Comparison of ENCODE assay signal across 28 cellular contexts in the genomic region with DNA sequence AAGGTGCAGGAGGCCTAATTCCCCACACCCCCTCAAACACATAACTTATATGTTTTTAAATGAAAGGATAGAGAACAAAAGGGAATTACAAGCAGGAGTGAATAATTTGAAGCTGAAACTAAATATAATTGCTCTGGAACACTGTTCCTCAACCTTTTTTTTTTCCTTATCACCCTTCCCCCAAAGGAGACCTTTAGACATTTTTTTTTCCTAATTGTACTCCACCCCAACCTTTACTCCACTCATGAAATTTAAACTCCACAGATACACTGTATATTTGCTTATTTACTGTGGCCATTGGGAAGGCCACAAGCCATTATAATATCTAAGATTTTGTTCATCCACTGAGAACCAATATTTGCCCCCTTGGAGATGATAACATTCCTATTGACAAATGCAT.
"Had no signal": no experiment of that assay in that cellular context is flagged by ENCODE, and none has a peak within 500 bp of the region (broad histone marks: within the 10 kb centered on the region; RNA-seq: fewer than 3 reads in every experiment).

No MANE protein-coding gene starts in this region.

- H3K79me2 ChIP-seq: hepatocyte had no signal

- H3K27me3 ChIP-seq: ascending aorta, esophagus muscularis mucosa, hepatocyte, sigmoid colon, upper lobe of right lung had no signal

- H3K9me3 ChIP-seq: ascending aorta, esophagus muscularis mucosa, sigmoid colon, upper lobe of right lung had no signal

- H2AFZ ChIP-seq: hepatocyte had no signal

- H3K36me3 Mint-ChIP-seq: activated naive CD4-positive, alpha-beta T cell treated with anti-CD3 and anti-CD28 coated beads, Interleukin-2, amount 50 U/mL, for 72 hours; immature natural killer cell; T-cell had no signal

- H3K27ac Mint-ChIP-seq: activated CD4-positive, alpha-beta memory T cell treated with anti-CD3 and anti-CD28 coated beads, Interleukin-2, amount 10 ng/mL, durations not matched to agents 7 days and 5 days; activated CD4-positive, alpha-beta T cell treated with anti-CD3 and anti-CD28 coated beads, Interleukin-2, amount 10 ng/mL, durations not matched to agents 24 days and 14 days; activated CD8-positive, alpha-beta memory T cell treated with anti-CD3 and anti-CD28 coated beads, Interleukin-2, amount 10 ng/mL, durations not matched to agents 7 days and 5 days; activated naive CD4-positive, alpha-beta T cell treated with anti-CD3 and anti-CD28 coated beads, Interleukin-2, amount 50 U/mL, for 72 hours; activated T-helper 17 cell treated with anti-CD3 and anti-CD28 coated beads, Interleukin-2, amount 50 U/mL, for 72 hours; effector memory CD8-positive, alpha-beta T cell; immature natural killer cell; nephron progenitor cell; T-cell; T-helper 2 cell treated with Interferon-gamma antibody and Interleukin-4, amounts not matched to agents 5 μg/mL and 100 μg/mL, for 36 hours had no signal

- H3K27ac ChIP-seq: ascending aorta, esophagus muscularis mucosa, hepatocyte, sigmoid colon, upper lobe of right lung, VCaP had no signal

- H3K4me2 ChIP-seq: hepatocyte had no signal

- H3K9me3 Mint-ChIP-seq: activated CD4-positive, alpha-beta memory T cell treated with anti-CD3 and anti-CD28 coated beads, Interleukin-2, amount 10 ng/mL, durations not matched to agents 7 days and 5 days; activated T-helper 17 cell treated with anti-CD3 and anti-CD28 coated beads, Interleukin-2, amount 50 U/mL, for 72 hours; effector memory CD8-positive, alpha-beta T cell; immature natural killer cell; nephron progenitor cell; T-cell; T-helper 2 cell treated with Interferon-gamma antibody and Interleukin-4, amounts not matched to agents 5 μg/mL and 100 μg/mL, for 36 hours had no signal

- DNase-seq: activated CD4-positive, alpha-beta memory T cell treated with anti-CD3 and anti-CD28 coated beads, Interleukin-2, amount 10 ng/mL, durations not matched to agents 7 days and 5 days; activated CD4-positive, alpha-beta T cell treated with anti-CD3 and anti-CD28 coated beads, Interleukin-2, amount 10 ng/mL, durations not matched to agents 24 days and 14 days; activated CD8-positive, alpha-beta memory T cell treated with anti-CD3 and anti-CD28 coated beads, Interleukin-2, amount 10 ng/mL, durations not matched to agents 7 days and 5 days; activated T-cell treated with anti-CD3 and anti-CD28 coated beads for 4 hours; central memory CD4-positive, alpha-beta T cell; effector memory CD8-positive, alpha-beta T cell; glutamatergic neuron; immature natural killer cell; kidney glomerular epithelial cell; left ventricle myocardium superior; mesenchymal stem cell; nephron progenitor cell; occipital lobe; retina; sigmoid colon; stimulated activated CD4-positive, alpha-beta T cell treated with anti-CD3 and anti-CD28 coated beads, Interleukin-2, amount 100 ng/mL, for 48 hours; stimulated activated CD8-positive, alpha-beta memory T cell treated with anti-CD3 and anti-CD28 coated beads, Interleukin-4, amount 100 ng/mL, for 48 hours; stimulated activated naive CD8-positive, alpha-beta T cell treated with anti-CD3 and anti-CD28 coated beads, Interleukin-15, Interleukin-2, amounts not matched to agents 100 U/mL and 50 U/mL, for 24 hours; T-cell; upper lobe of right lung had no signal

- H3K4me3 Mint-ChIP-seq: activated CD4-positive, alpha-beta memory T cell treated with anti-CD3 and anti-CD28 coated beads, Interleukin-2, amount 10 ng/mL, durations not matched to agents 7 days and 5 days; activated CD4-positive, alpha-beta T cell treated with anti-CD3 and anti-CD28 coated beads, Interleukin-2, amount 10 ng/mL, durations not matched to agents 24 days and 14 days; activated CD8-positive, alpha-beta memory T cell treated with anti-CD3 and anti-CD28 coated beads, Interleukin-2, amount 10 ng/mL, durations not matched to agents 7 days and 5 days; activated T-helper 17 cell treated with anti-CD3 and anti-CD28 coated beads, Interleukin-2, amount 50 U/mL, for 72 hours; effector memory CD8-positive, alpha-beta T cell; immature natural killer cell; nephron progenitor cell; T-cell; T-helper 2 cell treated with Interferon-gamma antibody and Interleukin-4, amounts not matched to agents 5 μg/mL and 100 μg/mL, for 36 hours had no signal

- H3K4me3 ChIP-seq: ascending aorta, esophagus muscularis mucosa, hepatocyte, sigmoid colon, upper lobe of right lung had no signal

- H3K4me1 ChIP-seq: ascending aorta, sigmoid colon had no signal

- ATAC-seq: activated CD4-positive, CD25-positive, alpha-beta regulatory T cell treated with anti-CD3 and anti-CD28 coated beads, Interleukin-2, amount 50 U/mL, for 24 hours; activated CD8-positive, alpha-beta memory T cell treated with anti-CD3 and anti-CD28 coated beads, Interleukin-2, amount 10 ng/mL, durations not matched to agents 7 days and 5 days; activated naive CD4-positive, alpha-beta T cell treated with anti-CD3 and anti-CD28 coated beads, Interleukin-2, amount 50 U/mL, for 72 hours; effector memory CD8-positive, alpha-beta T cell; left ventricle myocardium superior; stimulated activated naive CD8-positive, alpha-beta T cell treated with anti-CD3 and anti-CD28 coated beads, Interleukin-15, Interleukin-2, amounts not matched to agents 100 U/mL and 50 U/mL, for 24 hours; T-cell; upper lobe of right lung had no signal

- H3K4me1 Mint-ChIP-seq: immature natural killer cell had no signal

- H3K36me3 ChIP-seq: ascending aorta, esophagus muscularis mucosa, sigmoid colon, upper lobe of right lung had no signal
